1 cellular context compared by ENCODE assay signal in genomic region chrX:136778020-136778419, GRCh38.
TF ChIP-seq lines count a peak whose summit lies in the region.

No MANE protein-coding gene starts in this region.

TF ChIP-seq in GM12878, 131 proteins besides CTCF, POLR2A, EP300 and RAD21 (continued from another document):
- TF ChIP-seq USF2 (IDR thresholded peaks at IDR 0.05; ENCODE audit: borderline replicate concordance, low read depth, low read length) = no peak
- TF ChIP-seq MXI1 (IDR thresholded peaks at IDR 0.05; ENCODE audit: low read depth, low read length) = no peak
- no peak for TF ChIP-seq MEF2B (IDR thresholded peaks at IDR 0.05; ENCODE audit: partially characterized antibody, poor library complexity, severe bottlenecking)
- no peak for TF ChIP-seq E2F8 (IDR thresholded peaks at IDR 0.05; ENCODE audit: low read depth, partially characterized antibody)
- TF ChIP-seq POLR2AphosphoS5 (IDR thresholded peaks at IDR 0.05; ENCODE audit: low read length) = no peak
- no peak for TF ChIP-seq LARP7 (IDR thresholded peaks at IDR 0.05)
- TF ChIP-seq ZNF24 (IDR thresholded peaks at IDR 0.05) = no peak
TF ChIP-seq in GM12878: peak in this region for 0.
